ENCODE assay signal across 26 cellular contexts in genomic region chr9:78245401-78245800, GRCh38.
"Had no signal": no experiment of that assay in that cellular context is flagged by ENCODE, and none has a peak within 500 bp of the region (broad histone marks: within the 10 kb centered on the region; RNA-seq: fewer than 3 reads in every experiment).

No MANE protein-coding gene starts in this region.

- H3K9me3 ChIP-seq: left ventricle myocardium inferior, mucosa of descending colon, pancreas, prostate gland, tibial nerve, vagina had no signal

- H3K9me3 Mint-ChIP-seq: naive thymus-derived CD4-positive, alpha-beta T cell; natural killer cell treated with Interleukin-12 subunit alpha and Interleukin-12 subunit beta and Interleukin-15 and Interleukin-18, amount 100 ng/mL, for 72 hours; stimulated activated naive CD8-positive, alpha-beta T cell treated with anti-CD3 and anti-CD28 coated beads, Interleukin-15, Interleukin-2, amounts not matched to agents 100 ng/mL and 50 ng/mL, for 24 hours; type B pancreatic cell had no signal

- H3K27ac Mint-ChIP-seq: stimulated activated naive CD8-positive, alpha-beta T cell treated with anti-CD3 and anti-CD28 coated beads, Interleukin-15, Interleukin-2, amounts not matched to agents 100 ng/mL and 50 ng/mL, for 24 hours; type B pancreatic cell had no signal

- ATAC-seq: mucosa of descending colon; naive thymus-derived CD4-positive, alpha-beta T cell; natural killer cell treated with Interleukin-12 subunit alpha and Interleukin-12 subunit beta and Interleukin-15 and Interleukin-18, amount 100 ng/mL, for 72 hours; pancreas; right cardiac atrium; sciatic nerve had no signal

- DNase-seq: hypothalamus; islet precursor cell; left ventricle myocardium inferior; midbrain; mucosa of descending colon; naive thymus-derived CD4-positive, alpha-beta T cell; nucleus accumbens; pancreas; posterior cingulate gyrus; retina; right cardiac atrium; stimulated activated CD4-positive, alpha-beta T cell treated with anti-CD3 and anti-CD28 coated beads, Interleukin-12 subunit alpha, Interleukin-12 subunit beta, amount 100 ng/mL, for 4 hours; stimulated activated CD4-positive, alpha-beta T cell treated with anti-CD3 and anti-CD28 coated beads, Interleukin-15, amount 100 ng/mL, for 24 hours; stimulated activated CD4-positive, alpha-beta T cell treated with anti-CD3 and anti-CD28 coated beads, Interleukin-2, amount 100 ng/mL, for 24 hours; stimulated activated CD4-positive, alpha-beta T cell treated with anti-CD3 and anti-CD28 coated beads, Interleukin-4, amount 100 ng/mL, for 1 hour; stimulated activated naive CD4-positive, alpha-beta T cell; substantia nigra had no signal

- H3K4me3 Mint-ChIP-seq: naive thymus-derived CD4-positive, alpha-beta T cell; natural killer cell treated with Interleukin-12 subunit alpha and Interleukin-12 subunit beta and Interleukin-15 and Interleukin-18, amount 100 ng/mL, for 72 hours; stimulated activated naive CD8-positive, alpha-beta T cell treated with anti-CD3 and anti-CD28 coated beads, Interleukin-15, Interleukin-2, amounts not matched to agents 100 ng/mL and 50 ng/mL, for 24 hours; type B pancreatic cell had no signal

- H3K4me3 ChIP-seq: left ventricle myocardium inferior, lung, mucosa of descending colon, pancreas, prostate gland, skin epidermis, tibial nerve, vagina had no signal

- H3K4me1 ChIP-seq: left ventricle myocardium inferior, prostate gland, tibial nerve, vagina had no signal

- H3K27me3 ChIP-seq: pancreas, tibial nerve, vagina had no signal

- FAIRE-seq: pancreas had no signal

- H3K36me3 ChIP-seq: prostate gland had no signal

- H3K27me3 Mint-ChIP-seq: naive thymus-derived CD4-positive, alpha-beta T cell; natural killer cell treated with Interleukin-12 subunit alpha and Interleukin-12 subunit beta and Interleukin-15 and Interleukin-18, amount 100 ng/mL, for 72 hours; stimulated activated naive CD8-positive, alpha-beta T cell treated with anti-CD3 and anti-CD28 coated beads, Interleukin-15, Interleukin-2, amounts not matched to agents 100 ng/mL and 50 ng/mL, for 24 hours; type B pancreatic cell had no signal
